In genomic region chrX:26783512-26784225, GRCh38 we compare ENCODE assay signal across 8 cellular contexts.
DNase-seq lines count a peak whose midpoint lies in the region; ATAC-seq and TF ChIP-seq lines count a peak whose summit lies in the region.

No MANE protein-coding gene starts in this region.

- peak in 6 of 7 experiments; percentile 21 to 53 (median 44) for TF ChIP-seq CTCF in body of pancreas (IDR thresholded peaks at IDR 0.05)
- no peak for TF ChIP-seq CTCF in mucosa of descending colon (IDR thresholded peaks at IDR 0.05)

- peak; percentile 53 for ATAC-seq in body of pancreas
- peak; percentile 49 for ATAC-seq in mucosa of descending colon
- no peak for ATAC-seq in GM18520 (IDR thresholded peaks at IDR 0.05; ENCODE audit: unreplicated experiment)

- WGBS in body of pancreas, 2 donors = 55 to 62% methylated on average over 9 to 10 of the region's 10 CpGs

- DNase-seq in SKM-1 treated with dmso at 0.1 percent for 144 hours (lab: John Stamatoyannopoulos, UW; ENCODE audit: unreplicated experiment) (peak; percentile 24), SKM-1 (lab: John Stamatoyannopoulos, UW; ENCODE audit: unreplicated experiment) (no peak), H4 (ENCODE audit: low spot score) (peak; percentile 35), NCI-H1694 treated with DMSO at 0.1 percent for 48 hours (lab: John Stamatoyannopoulos, UW) (peak; percentile 23), body of pancreas (peak; percentile 12 to 52 (median 30)), mucosa of descending colon (peak in 1 of 3 donors; percentile 9), inferior parietal cortex (ENCODE audit: extremely low spot score) (no peak)

- intact Hi-C loops in body of pancreas (cut with DNase I) (no loop called here), mucosa of descending colon (cut with DNase I, micrococcal nuclease) (no loop called here)

- H3K4me3 ChIP-seq in body of pancreas (no peak overlapping the region), mucosa of descending colon (no peak overlapping the region)

- no peaks in the 10 kb centered on the region for H3K27me3 ChIP-seq in body of pancreas

- H3K36me3 ChIP-seq in body of pancreas (replicated peaks in 1 of 2; ENCODE audit: insufficient read depth in 1 of 2, low read depth in 2 of 2) (no peaks in the 10 kb centered on the region), mucosa of descending colon (ENCODE audit: low read depth) (no peaks in the 10 kb centered on the region)

- H3K27ac ChIP-seq in body of pancreas = no peak overlapping the region

- no peak for TF ChIP-seq POLR2A in body of pancreas (IDR thresholded peaks at IDR 0.05)

- no peaks in the 10 kb centered on the region for H3K4me1 ChIP-seq in body of pancreas
- H3K4me1 ChIP-seq in mucosa of descending colon (ENCODE audit: low read depth) = no peaks in the 10 kb centered on the region

- no peaks in the 10 kb centered on the region for H3K9me3 ChIP-seq in body of pancreas
- peaks cover 3% of the 10 kb centered on the region for H3K9me3 ChIP-seq in mucosa of descending colon

Comparison
In these comparisons a context has a peak if more than half of its experiments do, and no peak if none do; other contexts are left out.
1. DNase-seq: peak in SKM-1 treated with dmso at 0.1 percent for 144 hours (single experiment), H4 (single experiment), NCI-H1694 treated with DMSO at 0.1 percent for 48 hours (single experiment) and body of pancreas (4 of 4); none in SKM-1 (single experiment) and inferior parietal cortex (single experiment).